In the genomic region with DNA sequence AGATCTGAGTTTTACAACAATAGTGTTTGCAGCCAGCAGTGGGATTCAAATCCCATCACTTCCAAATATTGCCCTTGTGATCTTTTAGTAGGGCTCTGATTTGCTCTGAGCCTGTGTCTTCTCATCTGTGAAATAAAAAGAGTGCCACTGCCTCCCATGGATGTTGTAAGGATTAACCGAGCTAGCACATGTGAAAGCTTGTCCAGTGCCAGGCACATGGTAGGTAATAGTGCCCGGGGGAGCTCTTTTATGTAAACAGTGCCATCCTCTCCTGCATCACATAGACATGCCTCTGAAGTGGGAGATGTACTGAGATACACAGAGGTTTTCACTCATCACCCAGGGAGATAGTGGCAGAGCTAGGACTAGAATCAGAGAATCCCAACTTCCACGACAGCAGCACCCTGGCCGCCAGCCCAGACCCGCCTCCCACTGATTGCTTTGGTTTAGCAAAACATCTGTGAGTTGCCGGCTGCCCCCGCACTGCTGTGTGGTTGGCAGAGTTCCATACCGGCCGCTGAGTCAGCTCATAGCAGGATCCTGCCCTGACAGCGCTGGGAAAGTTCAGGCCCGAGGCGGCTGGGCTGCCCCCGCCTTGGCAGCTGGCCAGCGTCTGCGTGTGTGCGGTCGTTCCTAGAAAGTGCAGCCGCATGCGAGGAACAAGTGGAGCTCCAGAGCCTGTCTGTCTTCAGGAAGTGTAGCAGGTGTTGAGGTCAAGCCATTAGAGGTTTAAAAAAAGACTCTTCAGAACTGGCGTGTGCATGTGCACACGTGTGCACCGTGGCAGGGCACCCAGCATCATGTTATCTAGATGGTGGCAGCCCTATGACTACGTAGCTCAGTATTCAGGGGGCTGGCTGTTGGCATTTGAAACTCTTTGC, we compare ENCODE assay signal across 1 cellular context.
A peak's percentile ranks its signal among the peaks of the same experiment; 100 is the strongest.
TF ChIP-seq lines count a peak whose summit lies in the region.

No MANE protein-coding gene starts in this region.

TF ChIP-seq in HepG2, 621 proteins besides CTCF, POLR2A, EP300 and RAD21 (continued from another document and continues in another):
- TF ChIP-seq, protein P1, sequence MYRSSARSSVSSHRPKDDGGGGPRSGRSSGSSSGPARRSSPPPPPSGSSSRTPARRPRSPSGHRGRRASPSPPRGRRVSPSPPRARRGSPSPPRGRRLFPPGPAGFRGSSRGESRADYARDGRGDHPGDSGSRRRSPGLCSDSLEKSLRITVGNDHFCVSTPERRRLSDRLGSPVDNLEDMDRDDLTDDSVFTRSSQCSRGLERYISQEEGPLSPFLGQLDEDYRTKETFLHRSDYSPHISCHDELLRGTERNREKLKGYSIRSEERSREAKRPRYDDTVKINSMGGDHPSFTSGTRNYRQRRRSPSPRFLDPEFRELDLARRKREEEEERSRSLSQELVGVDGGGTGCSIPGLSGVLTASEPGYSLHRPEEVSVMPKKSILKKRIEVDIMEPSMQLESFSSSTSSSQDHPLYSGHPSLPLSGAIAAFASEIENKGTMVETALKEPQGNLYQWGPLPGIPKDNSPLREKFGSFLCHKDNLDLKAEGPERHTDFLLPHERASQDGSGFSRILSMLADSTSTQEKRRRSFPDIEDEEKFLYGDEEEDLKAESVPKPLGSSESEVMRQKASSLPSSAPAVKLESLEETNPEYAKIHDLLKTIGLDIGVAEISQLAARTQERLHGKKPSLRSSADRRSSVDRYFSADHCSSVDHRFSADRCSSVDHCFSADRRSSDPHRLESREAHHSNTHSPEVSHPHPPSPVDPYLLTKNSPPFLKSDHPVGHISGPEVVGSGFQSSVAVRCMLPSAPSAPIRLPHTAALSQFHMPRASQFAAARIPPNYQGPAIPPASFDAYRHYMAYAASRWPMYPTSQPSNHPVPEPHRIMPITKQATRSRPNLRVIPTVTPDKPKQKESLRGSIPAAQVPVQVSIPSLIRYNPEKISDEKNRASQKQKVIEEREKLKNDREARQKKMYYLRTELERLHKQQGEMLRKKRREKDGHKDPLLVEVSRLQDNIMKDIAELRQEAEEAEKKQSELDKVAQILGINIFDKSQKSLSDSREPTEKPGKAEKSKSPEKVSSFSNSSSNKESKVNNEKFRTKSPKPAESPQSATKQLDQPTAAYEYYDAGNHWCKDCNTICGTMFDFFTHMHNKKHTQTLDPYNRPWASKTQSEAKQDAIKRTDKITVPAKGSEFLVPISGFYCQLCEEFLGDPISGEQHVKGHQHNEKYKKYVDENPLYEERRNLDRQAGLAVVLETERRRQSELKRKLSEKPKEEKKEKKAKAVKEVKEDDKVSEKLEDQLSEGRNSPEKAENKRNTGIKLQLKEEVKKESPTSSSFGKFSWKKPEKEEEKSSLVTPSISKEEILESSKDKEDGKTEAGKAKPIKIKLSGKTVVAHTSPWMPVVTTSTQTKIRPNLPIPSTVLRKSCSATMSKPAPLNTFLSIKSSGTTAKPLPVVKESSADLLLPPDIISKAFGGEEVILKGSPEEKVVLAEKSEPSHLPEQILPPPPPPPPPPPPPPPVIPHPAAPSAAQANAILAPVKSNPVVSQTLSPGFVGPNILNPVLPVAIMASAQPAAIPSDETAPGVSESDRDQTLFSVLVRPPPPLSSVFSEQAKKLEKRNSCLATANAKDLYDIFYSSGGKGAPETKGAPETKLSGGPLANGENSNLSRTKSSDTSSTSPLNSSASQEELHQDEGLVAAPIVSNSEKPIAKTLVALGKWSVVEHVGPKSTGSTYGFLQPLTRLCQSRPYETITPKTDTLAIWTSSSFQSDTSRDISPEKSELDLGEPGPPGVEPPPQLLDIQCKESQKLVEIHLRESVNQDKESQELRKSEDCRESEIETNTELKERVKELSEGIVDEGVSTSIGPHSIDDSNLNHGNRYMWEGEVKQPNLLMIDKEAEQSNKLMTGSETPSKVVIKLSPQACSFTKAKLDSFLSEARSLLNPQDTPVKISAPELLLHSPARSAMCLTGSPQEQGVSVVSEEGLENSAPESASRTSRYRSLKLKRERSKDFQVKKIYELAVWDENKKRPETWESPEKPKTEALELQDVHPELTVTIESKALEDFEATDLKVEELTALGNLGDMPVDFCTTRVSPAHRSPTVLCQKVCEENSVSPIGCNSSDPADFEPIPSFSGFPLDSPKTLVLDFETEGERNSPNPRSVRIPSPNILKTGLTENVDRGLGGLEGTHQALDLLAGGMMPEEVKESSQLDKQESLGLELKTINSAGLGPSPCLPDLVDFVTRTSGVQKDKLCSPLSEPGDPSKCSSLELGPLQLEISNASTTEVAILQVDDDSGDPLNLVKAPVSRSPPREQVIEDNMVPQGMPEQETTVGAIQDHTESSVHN (CRISPR knock-in tag; IDR thresholded peaks at IDR 0.05): 0 out of 2 replicates have a peak, but pooled peaks have one; percentile 46
- TF ChIP-seq MAF1 (CRISPR knock-in tag; IDR thresholded peaks at IDR 0.05; ENCODE audit: borderline replicate concordance) (0 out of 2 replicates have a peak, but pooled peaks have one; percentile 50), ZNF788 (CRISPR knock-in tag; IDR thresholded peaks at IDR 0.05; ENCODE audit: borderline replicate concordance) (peak; percentile 97; the same call in 1 of the 2 replicates), ZNF746 (CRISPR knock-in tag; IDR thresholded peaks at IDR 0.05) (peak; percentile 97), IKZF1 (IDR thresholded peaks at IDR 0.05) (no peak), NR2F6 (IDR thresholded peaks at IDR 0.05) (peak; percentile 66; the same call in 1 of the 2 replicates), NR2F6 (CRISPR knock-in tag; IDR thresholded peaks at IDR 0.05) (peak; percentile 81), REPIN1 (CRISPR knock-in tag; IDR thresholded peaks at IDR 0.05; ENCODE audit: borderline replicate concordance, low read depth) (peak; percentile 92; the same call in 1 of the 2 replicates), ZNF12 (CRISPR knock-in tag; IDR thresholded peaks at IDR 0.05) (peak; percentile 58), ZKSCAN8 (CRISPR knock-in tag; IDR thresholded peaks at IDR 0.05; ENCODE audit: borderline replicate concordance) (peak; percentile 85), ZSCAN9 (CRISPR knock-in tag; IDR thresholded peaks at IDR 0.05; ENCODE audit: borderline replicate concordance) (peak; percentile 78; the same call in 1 of the 2 replicates), YY1 (IDR thresholded peaks at IDR 0.05; ENCODE audit: insufficient read depth, insufficient replicate concordance, low read depth, low read length) (peak; percentile 53), ZBTB7B (CRISPR knock-in tag; IDR thresholded peaks at IDR 0.05) (peak; percentile 88; the same call in 1 of the 2 replicates), PHF20 (CRISPR knock-in tag; IDR thresholded peaks at IDR 0.05) (peak; percentile 67), KLF12 (CRISPR knock-in tag; IDR thresholded peaks at IDR 0.05; ENCODE audit: borderline replicate concordance) (0 out of 2 replicates have a peak, but pooled peaks have one; percentile 19), ZNF329 (CRISPR knock-in tag; IDR thresholded peaks at IDR 0.05; ENCODE audit: low read depth) (no peak), ZSCAN30 (CRISPR knock-in tag; IDR thresholded peaks at IDR 0.05) (no peak), HOXD1 (CRISPR knock-in tag; IDR thresholded peaks at IDR 0.05) (peak; percentile 44; the same call in 1 of the 2 replicates), CREM (IDR thresholded peaks at IDR 0.05) (peak; percentile 85), CREM (CRISPR knock-in tag; IDR thresholded peaks at IDR 0.05) (no peak), ZNF776 (CRISPR knock-in tag; IDR thresholded peaks at IDR 0.05) (0 out of 2 replicates have a peak, but pooled peaks have one; percentile 22), NFRKB (IDR thresholded peaks at IDR 0.05) (no peak), ZSCAN25 (CRISPR knock-in tag; IDR thresholded peaks at IDR 0.05) (peak; percentile 60; the same call in 1 of the 2 replicates), NCOA1 (CRISPR knock-in tag; IDR thresholded peaks at IDR 0.05) (no peak), FOSL1 (CRISPR knock-in tag; IDR thresholded peaks at IDR 0.05; ENCODE audit: borderline replicate concordance) (peak; percentile 80), ZNF572 (CRISPR knock-in tag; IDR thresholded peaks at IDR 0.05) (0 out of 2 replicates have a peak, but pooled peaks have one; percentile 31), YEATS4 (CRISPR knock-in tag; IDR thresholded peaks at IDR 0.05; ENCODE audit: borderline replicate concordance) (0 out of 2 replicates have a peak, but pooled peaks have one; percentile 27), ZNF678 (CRISPR knock-in tag; IDR thresholded peaks at IDR 0.05) (no peak), ZNF282 (IDR thresholded peaks at IDR 0.05; ENCODE audit: partially characterized antibody) (no peak), NAIF1 (CRISPR knock-in tag; IDR thresholded peaks at IDR 0.05; ENCODE audit: borderline replicate concordance) (0 out of 2 replicates have a peak, but pooled peaks have one; percentile 39), NFE2 (CRISPR knock-in tag; IDR thresholded peaks at IDR 0.05) (no peak)
- TF ChIP-seq, protein P2, sequence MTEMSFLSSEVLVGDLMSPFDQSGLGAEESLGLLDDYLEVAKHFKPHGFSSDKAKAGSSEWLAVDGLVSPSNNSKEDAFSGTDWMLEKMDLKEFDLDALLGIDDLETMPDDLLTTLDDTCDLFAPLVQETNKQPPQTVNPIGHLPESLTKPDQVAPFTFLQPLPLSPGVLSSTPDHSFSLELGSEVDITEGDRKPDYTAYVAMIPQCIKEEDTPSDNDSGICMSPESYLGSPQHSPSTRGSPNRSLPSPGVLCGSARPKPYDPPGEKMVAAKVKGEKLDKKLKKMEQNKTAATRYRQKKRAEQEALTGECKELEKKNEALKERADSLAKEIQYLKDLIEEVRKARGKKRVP (CRISPR knock-in tag; IDR thresholded peaks at IDR 0.05): peak in 1 of 2 experiments; percentile 59; a peak in 1 of 4 replicates
- TF ChIP-seq, protein P3, sequence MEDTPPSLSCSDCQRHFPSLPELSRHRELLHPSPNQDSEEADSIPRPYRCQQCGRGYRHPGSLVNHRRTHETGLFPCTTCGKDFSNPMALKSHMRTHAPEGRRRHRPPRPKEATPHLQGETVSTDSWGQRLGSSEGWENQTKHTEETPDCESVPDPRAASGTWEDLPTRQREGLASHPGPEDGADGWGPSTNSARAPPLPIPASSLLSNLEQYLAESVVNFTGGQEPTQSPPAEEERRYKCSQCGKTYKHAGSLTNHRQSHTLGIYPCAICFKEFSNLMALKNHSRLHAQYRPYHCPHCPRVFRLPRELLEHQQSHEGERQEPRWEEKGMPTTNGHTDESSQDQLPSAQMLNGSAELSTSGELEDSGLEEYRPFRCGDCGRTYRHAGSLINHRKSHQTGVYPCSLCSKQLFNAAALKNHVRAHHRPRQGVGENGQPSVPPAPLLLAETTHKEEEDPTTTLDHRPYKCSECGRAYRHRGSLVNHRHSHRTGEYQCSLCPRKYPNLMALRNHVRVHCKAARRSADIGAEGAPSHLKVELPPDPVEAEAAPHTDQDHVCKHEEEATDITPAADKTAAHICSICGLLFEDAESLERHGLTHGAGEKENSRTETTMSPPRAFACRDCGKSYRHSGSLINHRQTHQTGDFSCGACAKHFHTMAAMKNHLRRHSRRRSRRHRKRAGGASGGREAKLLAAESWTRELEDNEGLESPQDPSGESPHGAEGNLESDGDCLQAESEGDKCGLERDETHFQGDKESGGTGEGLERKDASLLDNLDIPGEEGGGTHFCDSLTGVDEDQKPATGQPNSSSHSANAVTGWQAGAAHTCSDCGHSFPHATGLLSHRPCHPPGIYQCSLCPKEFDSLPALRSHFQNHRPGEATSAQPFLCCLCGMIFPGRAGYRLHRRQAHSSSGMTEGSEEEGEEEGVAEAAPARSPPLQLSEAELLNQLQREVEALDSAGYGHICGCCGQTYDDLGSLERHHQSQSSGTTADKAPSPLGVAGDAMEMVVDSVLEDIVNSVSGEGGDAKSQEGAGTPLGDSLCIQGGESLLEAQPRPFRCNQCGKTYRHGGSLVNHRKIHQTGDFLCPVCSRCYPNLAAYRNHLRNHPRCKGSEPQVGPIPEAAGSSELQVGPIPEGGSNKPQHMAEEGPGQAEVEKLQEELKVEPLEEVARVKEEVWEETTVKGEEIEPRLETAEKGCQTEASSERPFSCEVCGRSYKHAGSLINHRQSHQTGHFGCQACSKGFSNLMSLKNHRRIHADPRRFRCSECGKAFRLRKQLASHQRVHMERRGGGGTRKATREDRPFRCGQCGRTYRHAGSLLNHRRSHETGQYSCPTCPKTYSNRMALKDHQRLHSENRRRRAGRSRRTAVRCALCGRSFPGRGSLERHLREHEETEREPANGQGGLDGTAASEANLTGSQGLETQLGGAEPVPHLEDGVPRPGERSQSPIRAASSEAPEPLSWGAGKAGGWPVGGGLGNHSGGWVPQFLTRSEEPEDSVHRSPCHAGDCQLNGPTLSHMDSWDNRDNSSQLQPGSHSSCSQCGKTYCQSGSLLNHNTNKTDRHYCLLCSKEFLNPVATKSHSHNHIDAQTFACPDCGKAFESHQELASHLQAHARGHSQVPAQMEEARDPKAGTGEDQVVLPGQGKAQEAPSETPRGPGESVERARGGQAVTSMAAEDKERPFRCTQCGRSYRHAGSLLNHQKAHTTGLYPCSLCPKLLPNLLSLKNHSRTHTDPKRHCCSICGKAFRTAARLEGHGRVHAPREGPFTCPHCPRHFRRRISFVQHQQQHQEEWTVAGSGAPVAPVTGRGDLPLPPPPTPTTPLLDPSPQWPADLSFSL (CRISPR knock-in tag; IDR thresholded peaks at IDR 0.05): no peak
- TF ChIP-seq, protein P4, sequence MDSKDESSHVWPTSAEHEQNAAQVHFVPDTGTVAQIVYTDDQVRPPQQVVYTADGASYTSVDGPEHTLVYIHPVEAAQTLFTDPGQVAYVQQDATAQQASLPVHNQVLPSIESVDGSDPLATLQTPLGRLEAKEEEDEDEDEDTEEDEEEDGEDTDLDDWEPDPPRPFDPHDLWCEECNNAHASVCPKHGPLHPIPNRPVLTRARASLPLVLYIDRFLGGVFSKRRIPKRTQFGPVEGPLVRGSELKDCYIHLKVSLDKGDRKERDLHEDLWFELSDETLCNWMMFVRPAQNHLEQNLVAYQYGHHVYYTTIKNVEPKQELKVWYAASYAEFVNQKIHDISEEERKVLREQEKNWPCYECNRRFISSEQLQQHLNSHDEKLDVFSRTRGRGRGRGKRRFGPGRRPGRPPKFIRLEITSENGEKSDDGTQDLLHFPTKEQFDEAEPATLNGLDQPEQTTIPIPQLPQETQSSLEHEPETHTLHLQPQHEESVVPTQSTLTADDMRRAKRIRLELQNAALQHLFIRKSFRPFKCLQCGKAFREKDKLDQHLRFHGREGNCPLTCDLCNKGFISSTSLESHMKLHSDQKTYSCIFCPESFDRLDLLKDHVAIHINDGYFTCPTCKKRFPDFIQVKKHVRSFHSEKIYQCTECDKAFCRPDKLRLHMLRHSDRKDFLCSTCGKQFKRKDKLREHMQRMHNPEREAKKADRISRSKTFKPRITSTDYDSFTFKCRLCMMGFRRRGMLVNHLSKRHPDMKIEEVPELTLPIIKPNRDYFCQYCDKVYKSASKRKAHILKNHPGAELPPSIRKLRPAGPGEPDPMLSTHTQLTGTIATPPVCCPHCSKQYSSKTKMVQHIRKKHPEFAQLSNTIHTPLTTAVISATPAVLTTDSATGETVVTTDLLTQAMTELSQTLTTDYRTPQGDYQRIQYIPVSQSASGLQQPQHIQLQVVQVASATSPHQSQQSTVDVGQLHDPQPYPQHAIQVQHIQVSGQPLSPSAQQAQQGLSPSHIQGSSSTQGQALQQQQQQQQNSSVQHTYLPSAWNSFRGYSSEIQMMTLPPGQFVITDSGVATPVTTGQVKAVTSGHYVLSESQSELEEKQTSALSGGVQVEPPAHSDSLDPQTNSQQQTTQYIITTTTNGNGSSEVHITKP (CRISPR knock-in tag; IDR thresholded peaks at IDR 0.05; ENCODE audit: low read depth): peak; percentile 61; the same call in 1 of the 2 replicates
- TF ChIP-seq, protein P5, sequence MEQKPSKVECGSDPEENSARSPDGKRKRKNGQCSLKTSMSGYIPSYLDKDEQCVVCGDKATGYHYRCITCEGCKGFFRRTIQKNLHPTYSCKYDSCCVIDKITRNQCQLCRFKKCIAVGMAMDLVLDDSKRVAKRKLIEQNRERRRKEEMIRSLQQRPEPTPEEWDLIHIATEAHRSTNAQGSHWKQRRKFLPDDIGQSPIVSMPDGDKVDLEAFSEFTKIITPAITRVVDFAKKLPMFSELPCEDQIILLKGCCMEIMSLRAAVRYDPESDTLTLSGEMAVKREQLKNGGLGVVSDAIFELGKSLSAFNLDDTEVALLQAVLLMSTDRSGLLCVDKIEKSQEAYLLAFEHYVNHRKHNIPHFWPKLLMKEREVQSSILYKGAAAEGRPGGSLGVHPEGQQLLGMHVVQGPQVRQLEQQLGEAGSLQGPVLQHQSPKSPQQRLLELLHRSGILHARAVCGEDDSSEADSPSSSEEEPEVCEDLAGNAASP (CRISPR knock-in tag; IDR thresholded peaks at IDR 0.05; ENCODE audit: borderline replicate concordance): peak; percentile 92
